Comparison of ENCODE assay signal across 29 cellular contexts in genomic region chr3:160090653-160091052, GRCh38.
"Had no signal": no experiment of that assay in that cellular context is flagged by ENCODE, and none has a peak within 500 bp of the region (broad histone marks: within the 10 kb centered on the region; RNA-seq: fewer than 3 reads in every experiment).

No MANE protein-coding gene starts in this region.

- ATAC-seq: left ventricle myocardium superior; lower lobe of right lung; mucosa of descending colon; right cardiac atrium; stimulated activated effector memory CD8-positive, alpha-beta T cell treated with anti-CD3 and anti-CD28 coated beads, Interleukin-12 subunit alpha, Interleukin-12 subunit beta, amount 100 ng/mL, for 72 hours had no signal

- H3K27ac Mint-ChIP-seq: dendritic cell treated with granulocyte-macrophage colony-stimulating factor and Interleukin-4, amounts not matched to agents 40 ng/mL and 50 ng/mL, for 4 days; immature natural killer cell; memory B cell; mesothelial cell of epicardium; naive B cell; nephron; neural progenitor cell; stimulated activated effector memory CD8-positive, alpha-beta T cell treated with anti-CD3 and anti-CD28 coated beads, Interleukin-12 subunit alpha, Interleukin-12 subunit beta, amount 100 ng/mL, for 72 hours had no signal

- H3K9ac ChIP-seq: neural progenitor cell had no signal

- H3K36me3 ChIP-seq: colonic mucosa, esophagus muscularis mucosa, lower lobe of right lung, neural progenitor cell, prostate gland, sigmoid colon, stomach, tibial artery, upper lobe of left lung had no signal

- H3K4me3 ChIP-seq: colonic mucosa, esophagus muscularis mucosa, lower lobe of right lung, mucosa of descending colon, neural progenitor cell, prostate gland, sigmoid colon, stomach, testis, tibial artery, upper lobe of left lung had no signal

- H3K27me3 Mint-ChIP-seq: dendritic cell treated with granulocyte-macrophage colony-stimulating factor and Interleukin-4, amounts not matched to agents 40 ng/mL and 50 ng/mL, for 4 days; memory B cell; naive B cell had no signal

- H3K36me3 Mint-ChIP-seq: immature natural killer cell; memory B cell; mesothelial cell of epicardium; naive B cell; neural progenitor cell; stimulated activated effector memory CD8-positive, alpha-beta T cell treated with anti-CD3 and anti-CD28 coated beads, Interleukin-12 subunit alpha, Interleukin-12 subunit beta, amount 100 ng/mL, for 72 hours had no signal

- H3K27ac ChIP-seq: colonic mucosa, esophagus muscularis mucosa, lower lobe of right lung, neural progenitor cell, prostate gland, sigmoid colon, stomach, testis, tibial artery, upper lobe of left lung had no signal

- H3K4me3 Mint-ChIP-seq: dendritic cell treated with granulocyte-macrophage colony-stimulating factor and Interleukin-4, amounts not matched to agents 40 ng/mL and 50 ng/mL, for 4 days; immature natural killer cell; memory B cell; mesothelial cell of epicardium; nephron; neural progenitor cell; stimulated activated effector memory CD8-positive, alpha-beta T cell treated with anti-CD3 and anti-CD28 coated beads, Interleukin-12 subunit alpha, Interleukin-12 subunit beta, amount 100 ng/mL, for 72 hours had no signal

- H3K4me1 ChIP-seq: colonic mucosa, esophagus muscularis mucosa, lower lobe of right lung, neural progenitor cell, prostate gland, sigmoid colon, stomach, testis, tibial artery, upper lobe of left lung had no signal

- H3K27me3 ChIP-seq: colonic mucosa, esophagus muscularis mucosa, neural progenitor cell, sigmoid colon, stomach, testis, tibial artery, upper lobe of left lung had no signal

- H3K9me3 ChIP-seq: colonic mucosa, esophagus muscularis mucosa, lower lobe of right lung, mucosa of descending colon, prostate gland, sigmoid colon, stomach, testis, tibial artery, upper lobe of left lung had no signal

- H3K4me2 ChIP-seq: neural progenitor cell had no signal

- DNase-seq: colonic mucosa; effector CD8-positive, alpha-beta T cell; hypothalamus; immature natural killer cell; islet precursor cell; left ventricle myocardium superior; lower lobe of right lung; mucosa of descending colon; naive B cell; right cardiac atrium; sigmoid colon; stimulated activated CD4-positive, alpha-beta T cell treated with anti-CD3 and anti-CD28 coated beads, Interleukin-2, amount 100 ng/mL, for 24 hours; stimulated activated CD4-positive, alpha-beta T cell treated with anti-CD3 and anti-CD28 coated beads, Interleukin-4, amount 100 ng/mL, for 24 hours; stimulated activated naive CD4-positive, alpha-beta T cell treated with Interleukin-2 at 50 U/mL for 16 hours; stomach; testis; tibial artery; upper lobe of left lung had no signal

- FAIRE-seq: endothelial cell of umbilical vein, frontal cortex, urothelium cell line had no signal

- H3K9me3 Mint-ChIP-seq: dendritic cell treated with granulocyte-macrophage colony-stimulating factor and Interleukin-4, amounts not matched to agents 40 ng/mL and 50 ng/mL, for 4 days; nephron; neural progenitor cell; stimulated activated effector memory CD8-positive, alpha-beta T cell treated with anti-CD3 and anti-CD28 coated beads, Interleukin-12 subunit alpha, Interleukin-12 subunit beta, amount 100 ng/mL, for 72 hours had no signal

- H3K4me1 Mint-ChIP-seq: immature natural killer cell; memory B cell; mesothelial cell of epicardium; naive B cell; nephron; neural progenitor cell; stimulated activated effector memory CD8-positive, alpha-beta T cell treated with anti-CD3 and anti-CD28 coated beads, Interleukin-12 subunit alpha, Interleukin-12 subunit beta, amount 100 ng/mL, for 72 hours had no signal
